In genomic region chr12:106942775-106943174, GRCh38 we compare ENCODE assay signal across 1 cellular context.
TF ChIP-seq lines count a peak whose summit lies in the region.

No MANE protein-coding gene starts in this region.

TF ChIP-seq in K562, 482 proteins besides CTCF, POLR2A, EP300 and RAD21 (continued from another document and continues in another):
- TF ChIP-seq E2F1 (CRISPR knock-in tag; IDR thresholded peaks at IDR 0.05), result no peak
- no peak for TF ChIP-seq HDAC2 (IDR thresholded peaks at IDR 0.05)
- TF ChIP-seq LCOR (CRISPR knock-in tag; IDR thresholded peaks at IDR 0.05), result no peak
- peak; percentile 50 for TF ChIP-seq MAFG (tag; conservative IDR thresholded peaks at IDR 0.05)
- TF ChIP-seq KHSRP (IDR thresholded peaks at IDR 0.05), result 0 out of 2 replicates have a peak, but pooled peaks have one; percentile 38
- TF ChIP-seq KLF16 (IDR thresholded peaks at IDR 0.05), result peak; percentile 77
- TF ChIP-seq NBN (IDR thresholded peaks at IDR 0.05; ENCODE audit: low read depth), result no peak
- TF ChIP-seq HDAC6 (IDR thresholded peaks at IDR 0.05; ENCODE audit: low read depth, low read length), result no peak
- TF ChIP-seq KAT7 (CRISPR knock-in tag; IDR thresholded peaks at IDR 0.05; ENCODE audit: borderline replicate concordance), result no peak
- TF ChIP-seq SMARCA4 (IDR thresholded peaks at IDR 0.05), result peak; percentile 86
- no peak for TF ChIP-seq ZNF695 (CRISPR knock-in tag; IDR thresholded peaks at IDR 0.05)
- peak; percentile 80 for TF ChIP-seq PML (IDR thresholded peaks at IDR 0.05; ENCODE audit: low read length)
- no peak for TF ChIP-seq OTX1 (CRISPR knock-in tag; IDR thresholded peaks at IDR 0.05)
- TF ChIP-seq USF2 (CRISPR knock-in tag; IDR thresholded peaks at IDR 0.05), result no peak
- TF ChIP-seq ZBTB8A (IDR thresholded peaks at IDR 0.05; ENCODE audit: partially characterized antibody), result no peak
- TF ChIP-seq HDAC8 (tag; IDR thresholded peaks at IDR 0.05), result no peak
- no peak for TF ChIP-seq SRSF7 (optimal IDR thresholded peaks at IDR 0.05; ENCODE audit: low read depth, low read length)
- no peak for TF ChIP-seq SMAD2 (IDR thresholded peaks at IDR 0.05; ENCODE audit: low read depth, low read length)
- no peak for TF ChIP-seq POLR3A (IDR thresholded peaks at IDR 0.05; ENCODE audit: borderline replicate concordance, extremely low read depth, insufficient read depth, insufficient read length)
- no peak for TF ChIP-seq NCOA4 (IDR thresholded peaks at IDR 0.05; ENCODE audit: partially characterized antibody)
- TF ChIP-seq FOSL1 (tag; conservative IDR thresholded peaks at IDR 0.05), result peak; percentile 67
- TF ChIP-seq TCF7L2 (IDR thresholded peaks at IDR 0.05; ENCODE audit: low read depth, low read length), result no peak
- TF ChIP-seq MEF2D (tag; conservative IDR thresholded peaks at IDR 0.05; ENCODE audit: low read depth), result peak; percentile 67; the same call in 1 of the 2 replicates
- TF ChIP-seq E2F3 (CRISPR knock-in tag; IDR thresholded peaks at IDR 0.05), result no peak
- TF ChIP-seq PRPF4 (IDR thresholded peaks at IDR 0.05; ENCODE audit: insufficient read depth, low read depth, low read length, poor library complexity, severe bottlenecking), result no peak
- TF ChIP-seq CHD4 (IDR thresholded peaks at IDR 0.05; ENCODE audit: insufficient read depth, insufficient replicate concordance, low read depth, low read length, poor library complexity, severe bottlenecking), result no peak
- TF ChIP-seq HNRNPK (IDR thresholded peaks at IDR 0.05; ENCODE audit: low read depth, low read length, poor library complexity, severe bottlenecking), result no peak
- TF ChIP-seq ZNF639 (CRISPR knock-in tag; conservative IDR thresholded peaks at IDR 0.05 in 1 of 2, IDR thresholded peaks at IDR 0.05 in 1 of 2), result no peak
- no peak for TF ChIP-seq KAT8 (IDR thresholded peaks at IDR 0.05; ENCODE audit: low read depth)
- TF ChIP-seq BCL6 (CRISPR knock-in tag; IDR thresholded peaks at IDR 0.05), result no peak
- no peak for TF ChIP-seq GMEB1 (CRISPR knock-in tag; IDR thresholded peaks at IDR 0.05)
- peak; percentile 79 for TF ChIP-seq CC2D1A (IDR thresholded peaks at IDR 0.05)
- no peak for TF ChIP-seq MCM3 (IDR thresholded peaks at IDR 0.05)
- no peak for TF ChIP-seq EGR1 (conservative IDR thresholded peaks at IDR 0.05)
- TF ChIP-seq MYNN (IDR thresholded peaks at IDR 0.05), result 0 out of 2 replicates have a peak, but pooled peaks have one; percentile 35
- no peak for TF ChIP-seq MYNN (CRISPR knock-in tag; IDR thresholded peaks at IDR 0.05)
- no peak for TF ChIP-seq ERF (CRISPR knock-in tag; IDR thresholded peaks at IDR 0.05)
- TF ChIP-seq HES1 (IDR thresholded peaks at IDR 0.05; ENCODE audit: low read depth), result peak; percentile 51; the same call in 1 of the 2 replicates
- peak; percentile 60; the same call in 1 of the 2 replicates for TF ChIP-seq PHB2 (IDR thresholded peaks at IDR 0.05; ENCODE audit: low read depth)
- TF ChIP-seq, protein P1, sequence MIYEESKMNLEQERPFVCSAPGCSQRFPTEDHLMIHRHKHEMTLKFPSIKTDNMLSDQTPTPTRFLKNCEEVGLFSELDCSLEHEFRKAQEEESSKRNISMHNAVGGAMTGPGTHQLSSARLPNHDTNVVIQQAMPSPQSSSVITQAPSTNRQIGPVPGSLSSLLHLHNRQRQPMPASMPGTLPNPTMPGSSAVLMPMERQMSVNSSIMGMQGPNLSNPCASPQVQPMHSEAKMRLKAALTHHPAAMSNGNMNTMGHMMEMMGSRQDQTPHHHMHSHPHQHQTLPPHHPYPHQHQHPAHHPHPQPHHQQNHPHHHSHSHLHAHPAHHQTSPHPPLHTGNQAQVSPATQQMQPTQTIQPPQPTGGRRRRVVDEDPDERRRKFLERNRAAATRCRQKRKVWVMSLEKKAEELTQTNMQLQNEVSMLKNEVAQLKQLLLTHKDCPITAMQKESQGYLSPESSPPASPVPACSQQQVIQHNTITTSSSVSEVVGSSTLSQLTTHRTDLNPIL (CRISPR knock-in tag; IDR thresholded peaks at IDR 0.05), result no peak
- peak; percentile 94 for TF ChIP-seq TEAD4 (IDR thresholded peaks at IDR 0.05; ENCODE audit: low read length)
- no peak for TF ChIP-seq TEAD4 (CRISPR knock-in tag; IDR thresholded peaks at IDR 0.05; ENCODE audit: borderline replicate concordance)
- no peak for TF ChIP-seq ZNF76 (CRISPR knock-in tag; IDR thresholded peaks at IDR 0.05; ENCODE audit: borderline replicate concordance)
- TF ChIP-seq ZNF449 (CRISPR knock-in tag; IDR thresholded peaks at IDR 0.05), result no peak
- TF ChIP-seq TAF15 (IDR thresholded peaks at IDR 0.05; ENCODE audit: low read depth, low read length), result no peak
- no peak for TF ChIP-seq SIN3B (IDR thresholded peaks at IDR 0.05; ENCODE audit: low read depth)
- TF ChIP-seq, protein P2, sequence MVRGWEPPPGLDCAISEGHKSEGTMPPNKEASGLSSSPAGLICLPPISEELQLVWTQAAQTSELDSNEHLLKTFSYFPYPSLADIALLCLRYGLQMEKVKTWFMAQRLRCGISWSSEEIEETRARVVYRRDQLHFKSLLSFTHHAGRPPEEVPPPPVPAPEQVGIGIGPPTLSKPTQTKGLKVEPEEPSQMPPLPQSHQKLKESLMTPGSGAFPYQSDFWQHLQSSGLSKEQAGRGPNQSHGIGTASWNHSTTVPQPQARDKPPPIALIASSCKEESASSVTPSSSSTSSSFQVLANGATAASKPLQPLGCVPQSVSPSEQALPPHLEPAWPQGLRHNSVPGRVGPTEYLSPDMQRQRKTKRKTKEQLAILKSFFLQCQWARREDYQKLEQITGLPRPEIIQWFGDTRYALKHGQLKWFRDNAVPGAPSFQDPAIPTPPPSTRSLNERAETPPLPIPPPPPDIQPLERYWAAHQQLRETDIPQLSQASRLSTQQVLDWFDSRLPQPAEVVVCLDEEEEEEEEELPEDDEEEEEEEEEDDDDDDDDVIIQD (CRISPR knock-in tag; IDR thresholded peaks at IDR 0.05), result no peak
- peak; percentile 21; the same call in 1 of the 2 replicates for TF ChIP-seq JUND (IDR thresholded peaks at IDR 0.05; ENCODE audit: borderline replicate concordance, low read depth, low read length)
- no peak for TF ChIP-seq JUND (tag; IDR thresholded peaks at IDR 0.05; ENCODE audit: borderline replicate concordance, low read depth, low read length)
- TF ChIP-seq, protein P3, sequence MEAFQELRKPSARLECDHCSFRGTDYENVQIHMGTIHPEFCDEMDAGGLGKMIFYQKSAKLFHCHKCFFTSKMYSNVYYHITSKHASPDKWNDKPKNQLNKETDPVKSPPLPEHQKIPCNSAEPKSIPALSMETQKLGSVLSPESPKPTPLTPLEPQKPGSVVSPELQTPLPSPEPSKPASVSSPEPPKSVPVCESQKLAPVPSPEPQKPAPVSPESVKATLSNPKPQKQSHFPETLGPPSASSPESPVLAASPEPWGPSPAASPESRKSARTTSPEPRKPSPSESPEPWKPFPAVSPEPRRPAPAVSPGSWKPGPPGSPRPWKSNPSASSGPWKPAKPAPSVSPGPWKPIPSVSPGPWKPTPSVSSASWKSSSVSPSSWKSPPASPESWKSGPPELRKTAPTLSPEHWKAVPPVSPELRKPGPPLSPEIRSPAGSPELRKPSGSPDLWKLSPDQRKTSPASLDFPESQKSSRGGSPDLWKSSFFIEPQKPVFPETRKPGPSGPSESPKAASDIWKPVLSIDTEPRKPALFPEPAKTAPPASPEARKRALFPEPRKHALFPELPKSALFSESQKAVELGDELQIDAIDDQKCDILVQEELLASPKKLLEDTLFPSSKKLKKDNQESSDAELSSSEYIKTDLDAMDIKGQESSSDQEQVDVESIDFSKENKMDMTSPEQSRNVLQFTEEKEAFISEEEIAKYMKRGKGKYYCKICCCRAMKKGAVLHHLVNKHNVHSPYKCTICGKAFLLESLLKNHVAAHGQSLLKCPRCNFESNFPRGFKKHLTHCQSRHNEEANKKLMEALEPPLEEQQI (IDR thresholded peaks at IDR 0.05), result peak; percentile 45; the same call in 1 of the 2 replicates
- TF ChIP-seq MECOM (CRISPR knock-in tag; IDR thresholded peaks at IDR 0.05), result no peak
- TF ChIP-seq CCNT2 (IDR thresholded peaks at IDR 0.05; ENCODE audit: borderline replicate concordance, extremely low read depth, insufficient read length, low read depth, low read length), result peak; percentile 83
- peak; percentile 89 for TF ChIP-seq NCOR1 (IDR thresholded peaks at IDR 0.05)
- TF ChIP-seq GABPA (tag; conservative IDR thresholded peaks at IDR 0.05; ENCODE audit: low read depth), result no peak
- TF ChIP-seq GTF2A2 (tag; IDR thresholded peaks at IDR 0.05), result no peak
- TF ChIP-seq, protein P4, sequence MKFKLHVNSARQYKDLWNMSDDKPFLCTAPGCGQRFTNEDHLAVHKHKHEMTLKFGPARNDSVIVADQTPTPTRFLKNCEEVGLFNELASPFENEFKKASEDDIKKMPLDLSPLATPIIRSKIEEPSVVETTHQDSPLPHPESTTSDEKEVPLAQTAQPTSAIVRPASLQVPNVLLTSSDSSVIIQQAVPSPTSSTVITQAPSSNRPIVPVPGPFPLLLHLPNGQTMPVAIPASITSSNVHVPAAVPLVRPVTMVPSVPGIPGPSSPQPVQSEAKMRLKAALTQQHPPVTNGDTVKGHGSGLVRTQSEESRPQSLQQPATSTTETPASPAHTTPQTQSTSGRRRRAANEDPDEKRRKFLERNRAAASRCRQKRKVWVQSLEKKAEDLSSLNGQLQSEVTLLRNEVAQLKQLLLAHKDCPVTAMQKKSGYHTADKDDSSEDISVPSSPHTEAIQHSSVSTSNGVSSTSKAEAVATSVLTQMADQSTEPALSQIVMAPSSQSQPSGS (CRISPR knock-in tag; IDR thresholded peaks at IDR 0.05), result no peak
- TF ChIP-seq ZNF140 (CRISPR knock-in tag; IDR thresholded peaks at IDR 0.05), result no peak
- no peak for TF ChIP-seq TCFL5 (CRISPR knock-in tag; conservative IDR thresholded peaks at IDR 0.05)
- TF ChIP-seq KLF10 (CRISPR knock-in tag; IDR thresholded peaks at IDR 0.05), result no peak
- TF ChIP-seq ESRRA (IDR thresholded peaks at IDR 0.05; ENCODE audit: borderline replicate concordance, low read depth), result 0 out of 2 replicates have a peak, but pooled peaks have one; percentile 12
- TF ChIP-seq, protein P5, sequence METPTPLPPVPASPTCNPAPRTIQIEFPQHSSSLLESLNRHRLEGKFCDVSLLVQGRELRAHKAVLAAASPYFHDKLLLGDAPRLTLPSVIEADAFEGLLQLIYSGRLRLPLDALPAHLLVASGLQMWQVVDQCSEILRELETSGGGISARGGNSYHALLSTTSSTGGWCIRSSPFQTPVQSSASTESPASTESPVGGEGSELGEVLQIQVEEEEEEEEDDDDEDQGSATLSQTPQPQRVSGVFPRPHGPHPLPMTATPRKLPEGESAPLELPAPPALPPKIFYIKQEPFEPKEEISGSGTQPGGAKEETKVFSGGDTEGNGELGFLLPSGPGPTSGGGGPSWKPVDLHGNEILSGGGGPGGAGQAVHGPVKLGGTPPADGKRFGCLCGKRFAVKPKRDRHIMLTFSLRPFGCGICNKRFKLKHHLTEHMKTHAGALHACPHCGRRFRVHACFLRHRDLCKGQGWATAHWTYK (CRISPR knock-in tag; IDR thresholded peaks at IDR 0.05), result peak; percentile 57; the same call in 1 of the 2 replicates
- peak; percentile 24; the same call in 1 of the 2 replicates for TF ChIP-seq C11orf30 (IDR thresholded peaks at IDR 0.05; ENCODE audit: low read depth)
